Comparison of ENCODE assay signal across 8 cellular contexts in the genomic region with DNA sequence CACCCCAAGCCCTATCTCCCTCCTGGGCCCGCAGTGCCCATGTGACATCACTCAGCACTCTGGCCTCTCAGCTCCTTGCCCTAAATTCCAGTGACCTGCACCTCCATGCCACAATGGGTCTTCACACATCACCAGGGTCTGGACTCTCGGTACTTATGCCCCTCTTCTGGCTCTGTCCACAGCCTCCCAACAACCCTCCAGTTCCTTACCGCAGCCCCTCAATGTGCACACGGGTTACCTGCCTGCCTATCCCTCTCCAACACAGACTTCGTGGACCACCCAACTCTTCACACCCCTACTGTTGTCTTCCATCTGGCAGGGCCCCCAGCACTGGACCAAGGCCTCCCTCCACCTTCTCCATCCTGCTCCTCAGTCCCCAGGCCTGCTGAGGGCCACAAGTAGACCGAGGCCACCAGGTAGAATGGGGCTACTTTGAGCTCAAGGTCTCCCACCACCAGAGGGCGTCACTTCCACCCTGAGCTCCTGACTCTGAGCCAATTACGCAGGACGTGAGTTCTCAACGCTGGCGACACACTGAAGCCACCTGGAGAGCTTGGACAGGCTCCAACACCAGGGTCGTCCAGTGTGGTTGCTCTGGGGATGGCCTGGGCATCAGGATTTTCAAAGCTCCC.
A peak's percentile ranks its signal among the peaks of the same experiment; 100 is the strongest.
DNase-seq lines count a peak whose midpoint lies in the region; ATAC-seq, FAIRE-seq and TF ChIP-seq lines count a peak whose summit lies in the region.

No MANE protein-coding gene starts in this region.

- no peaks in the 10 kb centered on the region for H3K9me3 Mint-ChIP-seq in activated naive CD4-positive, alpha-beta T cell treated with anti-CD3 and anti-CD28 coated beads, Interleukin-2, amount 50 U/mL, for 72 hours
- no peaks in the 10 kb centered on the region for H3K9me3 Mint-ChIP-seq in type B pancreatic cell

- no peaks in the 10 kb centered on the region for H3K27me3 ChIP-seq in colonic mucosa

- no peaks in the 10 kb centered on the region for H3K36me3 Mint-ChIP-seq in activated naive CD4-positive, alpha-beta T cell treated with anti-CD3 and anti-CD28 coated beads, Interleukin-2, amount 50 U/mL, for 72 hours
- H3K36me3 Mint-ChIP-seq in type B pancreatic cell, result no peaks in the 10 kb centered on the region

- H3K9ac ChIP-seq in colonic mucosa (ENCODE audit: low read depth in 2 of 2, low read length in 2 of 2), result no peak overlapping the region

- TF ChIP-seq POLR2A in H54 (IDR thresholded peaks at IDR 0.05; ENCODE audit: low read depth, low read length), result no peak

- FAIRE-seq in H54 (lab: Jason Lieb, UNC), result no peak

- no peaks in the 10 kb centered on the region for H3K4me1 ChIP-seq in colonic mucosa

- H3K4me3 Mint-ChIP-seq in type B pancreatic cell, result no peak overlapping the region

- no peaks in the 10 kb centered on the region for H3K9me3 ChIP-seq in colonic mucosa

- no peak overlapping the region for H3K27ac ChIP-seq in colonic mucosa

- DNase-seq in activated naive CD4-positive, alpha-beta T cell treated with anti-CD3 and anti-CD28 coated beads, Interleukin-2, amount 50 U/mL, for 72 hours (ENCODE audit: low spot score in 2 of 2), result peak in 1 of 2 donors; percentile 42
- DNase-seq in activated naive CD4-positive, alpha-beta T cell treated with Interleukin-2 at 50 U/mL for 16 hours, result no peak
- DNase-seq in NOMO-1 treated with DMSO at 0.1 percent for 48 hours (lab: John Stamatoyannopoulos, UW; ENCODE audit: unreplicated experiment), result peak; percentile 11
- DNase-seq in fibroblast of mammary gland (ENCODE audit: low read depth), result no peak
- no peak for DNase-seq in type B pancreatic cell (ENCODE audit: extremely low spot score, unreplicated experiment)
- no peak for DNase-seq in H54 (ENCODE audit: insufficient read length, low spot score)
- no peak for DNase-seq in colonic mucosa

- peaks cover 18% of the 10 kb centered on the region for H3K27me3 Mint-ChIP-seq in type B pancreatic cell

- no peaks in the 10 kb centered on the region for H3K4me1 Mint-ChIP-seq in type B pancreatic cell (ENCODE audit: unreplicated experiment)

- no peak overlapping the region for H3K27ac Mint-ChIP-seq in activated naive CD4-positive, alpha-beta T cell treated with anti-CD3 and anti-CD28 coated beads, Interleukin-2, amount 50 U/mL, for 72 hours
- no peak overlapping the region for H3K27ac Mint-ChIP-seq in type B pancreatic cell

- intact Hi-C loops in colonic mucosa (cut with DNase I), result no loop called here

- TF ChIP-seq CTCF in fibroblast of mammary gland (conservative IDR thresholded peaks at IDR 0.05; ENCODE audit: control insufficient read depth, insufficient read depth, low read depth, low read length) (peak; percentile 24), type B pancreatic cell (conservative IDR thresholded peaks at IDR 0.05) (peak; percentile 45), colonic mucosa (IDR thresholded peaks at IDR 0.05) (no peak)

- H3K36me3 ChIP-seq in colonic mucosa, result no peaks in the 10 kb centered on the region

- peak; percentile 36 to 47 for ATAC-seq in activated naive CD4-positive, alpha-beta T cell treated with anti-CD3 and anti-CD28 coated beads, Interleukin-2, amount 50 U/mL, for 72 hours
- ATAC-seq in HG02938 (IDR thresholded peaks at IDR 0.05; ENCODE audit: unreplicated experiment), result no peak

- H3K4me3 ChIP-seq in fibroblast of mammary gland (ENCODE audit: control insufficient read depth, low read depth, low read length) (no peak overlapping the region), colonic mucosa (no peak overlapping the region)
